In the genomic region with DNA sequence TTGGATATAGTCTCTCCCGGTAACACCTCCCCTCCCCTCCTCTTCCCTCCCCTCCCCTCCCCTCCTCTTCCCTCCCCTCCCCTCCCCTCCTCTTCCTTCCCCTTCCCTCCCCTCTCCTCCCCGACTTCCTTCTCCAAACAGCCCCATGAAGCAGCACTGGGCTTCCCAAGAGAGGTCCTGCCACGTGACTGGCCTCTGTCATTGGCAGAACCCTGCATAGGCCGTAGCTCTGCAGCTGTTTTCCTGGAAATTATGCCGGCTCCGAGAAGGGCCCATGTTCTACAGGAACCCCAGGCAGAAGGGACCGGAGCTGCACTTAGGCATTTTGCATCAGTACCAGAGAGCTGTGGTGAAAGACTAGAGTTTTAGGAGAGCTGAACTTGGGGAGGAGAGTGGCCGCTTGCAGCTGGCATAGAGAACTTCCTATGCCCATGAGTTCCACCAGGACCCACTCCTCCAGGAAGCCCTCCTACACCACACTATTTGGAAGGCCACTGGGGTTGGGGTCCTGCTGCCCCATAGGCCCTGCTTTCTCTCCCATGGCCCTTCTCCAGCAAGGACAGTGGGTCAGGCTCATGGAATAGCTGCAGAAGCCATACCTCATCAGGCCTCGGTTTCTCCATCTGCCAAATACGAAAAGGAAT, we compare ENCODE assay signal across 1 cellular context.
TF ChIP-seq lines count a peak whose summit lies in the region.

No MANE protein-coding gene starts in this region.

TF ChIP-seq in H1, 55 proteins besides CTCF, POLR2A, EP300 and RAD21:
- TF ChIP-seq KDM4A (IDR thresholded peaks at IDR 0.05; ENCODE audit: low read depth, low read length, severe bottlenecking) (no peak), GTF2F1 (IDR thresholded peaks at IDR 0.05; ENCODE audit: borderline replicate concordance, low read depth, low read length) (no peak), ASH2L (IDR thresholded peaks at IDR 0.05; ENCODE audit: low read length) (no peak), POLR2AphosphoS5 (IDR thresholded peaks at IDR 0.05; ENCODE audit: low read depth, low read length) (no peak), GABPA (IDR thresholded peaks at IDR 0.05; ENCODE audit: borderline replicate concordance, insufficient read depth, low read length) (no peak), POU5F1 (IDR thresholded peaks at IDR 0.05; ENCODE audit: low read depth, low read length) (no peak), JUND (IDR thresholded peaks at IDR 0.05; ENCODE audit: low read length) (no peak), EGR1 (IDR thresholded peaks at IDR 0.05; ENCODE audit: borderline replicate concordance, low read depth, low read length) (no peak), SUZ12 (IDR thresholded peaks at IDR 0.05; ENCODE audit: low read length) (no peak)
